In the genomic region with DNA sequence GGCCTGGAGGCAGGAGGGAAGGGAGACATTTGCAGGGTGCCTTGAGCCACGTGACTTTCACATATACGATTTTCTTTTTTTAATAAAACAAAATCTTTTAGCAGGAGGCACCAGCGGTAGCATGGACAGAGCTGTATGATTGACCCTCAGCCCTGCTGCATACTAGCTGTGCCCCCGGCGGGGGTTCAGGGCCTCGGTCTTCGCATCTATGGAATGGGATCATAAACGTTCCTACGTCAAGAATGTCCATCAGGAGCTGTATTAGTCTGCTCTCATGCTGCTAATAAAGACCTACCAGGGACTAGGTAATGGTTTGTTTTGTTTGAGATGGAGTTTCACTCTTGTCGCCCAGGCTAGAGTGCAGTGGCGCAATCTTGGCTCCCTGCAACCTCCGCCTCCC, we compare ENCODE assay signal across 33 cellular contexts. TPM values are rescaled to one million over a fixed set of nuclear protein-coding genes. Genes with fewer than 3 reads are reported as not detected.
"Had no signal": no experiment of that assay in that cellular context is flagged by ENCODE, and none has a peak within 500 bp of the region (broad histone marks: within the 10 kb centered on the region; RNA-seq: fewer than 3 reads in every experiment).

No MANE protein-coding gene starts in this region.

- H3K9me3 ChIP-seq: gastrocnemius medialis, left lung, lower lobe of right lung, mucosa of descending colon had no signal

- H3K4me3 ChIP-seq: coronary artery, dorsolateral prefrontal cortex, esophagus squamous epithelium, gastrocnemius medialis, heart right ventricle, left lung, lower lobe of right lung, mucosa of descending colon had no signal

- H3K36me3 ChIP-seq: esophagus squamous epithelium, gastrocnemius medialis, heart right ventricle, left lung, lower lobe of right lung had no signal

- H3K4me3 Mint-ChIP-seq: mesothelial cell of epicardium had no signal

- H3K4me1 Mint-ChIP-seq: mesothelial cell of epicardium had no signal

- DNase-seq: dermis blood vessel endothelial cell; dorsolateral prefrontal cortex; effector CD4-positive, alpha-beta T cell; effector memory CD4-positive, alpha-beta T cell; esophagus squamous epithelium; foreskin fibroblast; foreskin melanocyte; gastrocnemius medialis; glutamatergic neuron; head of caudate nucleus; heart right ventricle; hippocampal formation; left cardiac atrium; left ventricle myocardium superior; lower lobe of right lung; mesenchymal stem cell; naive B cell had no signal

- FAIRE-seq: colon, endothelial cell of umbilical vein, islet of Langerhans, keratinocyte had no signal

- H3K27ac ChIP-seq: coronary artery, dorsolateral prefrontal cortex, esophagus squamous epithelium, gastrocnemius medialis, heart right ventricle, left lung, lower lobe of right lung had no signal

- H3K36me3 Mint-ChIP-seq: mesothelial cell of epicardium, naive B cell had no signal

- H3K27me3 ChIP-seq: gastrocnemius medialis had no signal

- ATAC-seq: esophagus mucosa, gastrocnemius medialis, heart right ventricle, left cardiac atrium, left lung, left ventricle myocardium superior, lower lobe of right lung, mucosa of descending colon had no signal

- H3K27ac Mint-ChIP-seq: mesothelial cell of epicardium had no signal

- H3K4me1 ChIP-seq: gastrocnemius medialis, left lung, lower lobe of right lung had no signal

RNA-seq across cellular contexts. Expression of gene SLC38A8, which starts 27.2 kb away (rescaled TPM):
- total RNA-seq: dermis blood vessel endothelial cell, endothelial cell of umbilical vein, epithelial cell of proximal tubule, esophagus mucosa, esophagus squamous epithelium, gastrocnemius medialis, glomerular endothelial cell, kidney epithelial cell, left cardiac atrium, lower leg skin, lower lobe of right lung, lung microvascular endothelial cell, mesenteric fat pad, mesothelial cell of epicardium, mucosa of descending colon, myocyte had no signal
- polyA plus RNA-seq: endothelial cell of umbilical vein, keratinocyte had no signal

RNA-seq across cellular contexts. Expression of gene NECAB2, which starts 47.4 kb away (rescaled TPM):
- total RNA-seq: dermis blood vessel endothelial cell, epithelial cell of proximal tubule, esophagus mucosa, esophagus squamous epithelium, gastrocnemius medialis, glomerular endothelial cell, kidney epithelial cell, lower leg skin, lung microvascular endothelial cell, myocyte had no signal
- polyA plus RNA-seq: keratinocyte had no signal
